In genomic region chr13:20943519-20944012, GRCh38 we compare ENCODE assay signal across 7 cellular contexts.
DNase-seq lines count a peak whose midpoint lies in the region; TF ChIP-seq lines count a peak whose summit lies in the region.

No MANE protein-coding gene starts in this region.

- DNase-seq in HPDE6-E6E7 (ENCODE audit: extremely low spot score) (peak; percentile 22), epithelial cell of prostate (ENCODE audit: low read depth, low spot score) (peak; percentile 69)
- DNase-seq in activated CD8-positive, alpha-beta memory T cell treated with anti-CD3 and anti-CD28 coated beads, Interleukin-2, amount 50 U/mL, for 48 hours, result peak; percentile 77
- peak; percentile 28 to 49 for DNase-seq in stimulated activated CD8-positive, alpha-beta memory T cell treated with anti-CD3 and anti-CD28 coated beads, Interleukin-4, amount 100 ng/mL, for 1 hour (ENCODE audit: low read depth in 2 of 2, low spot score in 1 of 2)

- H4K20me1 ChIP-seq in OCI-LY3 (ENCODE audit: insufficient read depth, low read length), result no peaks in the 10 kb centered on the region

- H3K27me3 ChIP-seq in OCI-LY3 (ENCODE audit: low read depth, low read length), result no peaks in the 10 kb centered on the region
- H3K27me3 ChIP-seq in mucosa of rectum (ENCODE audit: control insufficient read depth in 2 of 2, insufficient read depth in 2 of 2, low read length in 2 of 2), result no peaks in the 10 kb centered on the region

- TF ChIP-seq CTCF in GM12875 (IDR thresholded peaks at IDR 0.05; ENCODE audit: borderline replicate concordance, insufficient read depth, low read depth, low read length) (peak; percentile 80), OCI-LY3 (IDR thresholded peaks at IDR 0.05; ENCODE audit: low read depth, low read length) (peak; percentile 97)

- peak overlapping the region; percentile 98 for H2AFZ ChIP-seq in OCI-LY3 (ENCODE audit: low read depth, low read length)

- peaks cover 3% of the 10 kb centered on the region; the same call in 1 of the 2 replicates for H3K4me1 ChIP-seq in OCI-LY3 (ENCODE audit: low read length)
- peaks cover 7% of the 10 kb centered on the region in 2 donors for H3K4me1 ChIP-seq in mucosa of rectum (ENCODE audit: control insufficient read depth in 2 of 2, insufficient read depth in 2 of 2, low read length in 2 of 2)

- H3K79me2 ChIP-seq in OCI-LY3 (ENCODE audit: low read length), result no peaks in the 10 kb centered on the region

- H3K4me3 ChIP-seq in GM12875 (ENCODE audit: low read depth, low read length), result no peak overlapping the region
- H3K4me3 ChIP-seq in OCI-LY3 (ENCODE audit: low read length), result peak overlapping the region; percentile 76
- peak overlapping the region; percentile 1 to 43 for H3K4me3 ChIP-seq in mucosa of rectum (ENCODE audit: low read length in 2 of 2)

- peak overlapping the region; percentile 52 for H3K9ac ChIP-seq in OCI-LY3 (ENCODE audit: low read length)
- no peak overlapping the region for H3K9ac ChIP-seq in mucosa of rectum (ENCODE audit: low read depth in 1 of 2, low read length in 2 of 2)

- H3K27ac ChIP-seq in OCI-LY3 (ENCODE audit: low read length) (no peak overlapping the region), epithelial cell of prostate (no peak overlapping the region), mucosa of rectum (ENCODE audit: low read depth in 2 of 2, low read length in 2 of 2) (peak overlapping the region; percentile 46 to 75)

- peak overlapping the region; percentile 69 for H3K4me2 ChIP-seq in OCI-LY3 (ENCODE audit: low read length)

- no peaks in the 10 kb centered on the region for H3K36me3 ChIP-seq in OCI-LY3 (replicated peaks; ENCODE audit: low read depth, low read length)
- no peaks in the 10 kb centered on the region for H3K36me3 ChIP-seq in mucosa of rectum (ENCODE audit: control insufficient read depth in 2 of 2, insufficient read depth in 2 of 2, low read length in 2 of 2)

- no peaks in the 10 kb centered on the region for H3K9me3 ChIP-seq in OCI-LY3 (ENCODE audit: insufficient read depth, low read length)
- H3K9me3 ChIP-seq in mucosa of rectum (ENCODE audit: control insufficient read depth in 2 of 2, low read length in 2 of 2), result no peaks in the 10 kb centered on the region

Comparison
In these comparisons a context has a peak if more than half of its experiments do, and no peak if none do; other contexts are left out.
1. DNase-seq: peak in every context shown above with its lines; median percentile 77 in activated CD8-positive, alpha-beta memory T cell treated with anti-CD3 and anti-CD28 coated beads, Interleukin-2, amount 50 U/mL, for 48 hours; 69 in epithelial cell of prostate; 38 in stimulated activated CD8-positive, alpha-beta memory T cell treated with anti-CD3 and anti-CD28 coated beads, Interleukin-4, amount 100 ng/mL, for 1 hour; 22 in HPDE6-E6E7.
2. H3K27ac ChIP-seq: peak in mucosa of rectum (2 of 2); none in OCI-LY3 (single experiment) and epithelial cell of prostate (single experiment).